ENCODE assay signal across 34 cellular contexts in the genomic region with DNA sequence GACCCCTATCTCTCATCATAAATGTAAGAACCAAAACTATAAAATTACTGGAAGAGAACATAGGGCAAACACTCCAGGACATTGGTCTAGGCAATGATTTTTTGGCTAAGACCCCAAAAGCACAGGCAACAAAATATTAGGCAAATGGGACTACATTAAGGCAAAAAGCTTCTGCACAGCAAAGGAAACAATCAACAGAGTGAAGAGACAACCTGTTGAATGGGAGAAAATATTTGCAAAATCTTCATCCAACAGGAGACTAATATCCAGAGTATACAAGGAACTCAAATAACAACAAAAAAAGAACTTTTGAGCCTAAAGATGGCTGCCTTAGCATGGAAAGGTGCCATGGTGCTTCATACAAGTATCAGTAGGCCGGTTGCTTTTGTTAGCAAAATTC.
"Had no signal": no experiment of that assay in that cellular context is flagged by ENCODE, and none has a peak within 500 bp of the region (broad histone marks: within the 10 kb centered on the region; RNA-seq: fewer than 3 reads in every experiment).

No MANE protein-coding gene starts in this region.

- DNase-seq: Karpas-422, Kasumi-1, MG63, MM.1S, MV-4-11, NCI-H1048, NCI-H1092, NCI-H1092 treated with DMSO at 0.1 percent for 48 hours, NCI-H1105, NCI-H1105 treated with DMSO at 0.1 percent for 48 hours, NCI-H1417, NCI-H1417 treated with DMSO at 0.1 percent for 48 hours, NCI-H1436, NCI-H1436 treated with DMSO at 0.1 percent for 48 hours, NCI-H146, NCI-H1694, NCI-H1694 treated with DMSO at 0.1 percent for 48 hours, NCI-H187, NCI-H187 treated with DMSO at 0.1 percent for 48 hours, NCI-H1930, NCI-H2029, NCI-H2029 treated with DMSO at 0.1 percent for 48 hours, NCI-H2081, NCI-H2081 treated with DMSO at 0.1 percent for 48 hours, NCI-H2107, NCI-H2171, NCI-H2171 treated with DMSO at 0.1 percent for 48 hours, NCI-H2227 treated with DMSO at 0.1 percent for 48 hours, NCI-H226, NCI-H345, NCI-H446, NCI-H446 treated with DMSO at 0.1 percent for 48 hours, NCI-H510A, NCI-H510A treated with DMSO at 0.1 percent for 48 hours had no signal

- H3K36me3 ChIP-seq: MG63 had no signal

- H3K9me3 ChIP-seq: MG63 had no signal

- H3K4me3 ChIP-seq: MG63 had no signal
